Comparison of ENCODE assay signal across 8 cellular contexts in the genomic region with DNA sequence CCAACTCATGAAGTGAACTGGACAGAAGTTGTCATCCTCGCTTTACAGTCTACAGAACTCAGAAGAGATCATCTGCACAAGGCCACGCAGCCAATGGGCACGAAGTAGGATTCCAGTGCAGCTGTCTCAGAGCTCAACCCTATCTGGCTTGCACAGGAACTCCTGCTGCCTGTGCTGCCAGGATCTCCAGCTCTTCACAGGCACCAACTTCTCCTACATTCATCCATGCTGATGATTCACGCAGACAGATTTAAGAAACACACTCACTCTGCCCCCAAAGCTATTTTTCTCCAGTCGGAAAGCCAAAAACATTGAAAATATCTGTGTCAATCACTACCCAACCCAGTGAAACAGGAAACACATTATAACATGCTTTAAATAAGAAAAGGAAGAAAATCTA.
DNase-seq lines count a peak whose midpoint lies in the region; ATAC-seq and TF ChIP-seq lines count a peak whose summit lies in the region.

No MANE protein-coding gene starts in this region.

- H3K36me3 Mint-ChIP-seq in naive B cell: peaks cover 7 to 10% of the 10 kb centered on the region in 2 donors

- no peak overlapping the region for H3K4me3 ChIP-seq in AG09309 (ENCODE audit: control insufficient read depth, low read depth, low read length)

- H3K4me1 Mint-ChIP-seq in naive B cell: peaks cover 19 to 31% (median 25%) of the 10 kb centered on the region in 3 donors

- ATAC-seq in esophagus mucosa: peak; percentile 73
- ATAC-seq in naive B cell (ENCODE audit: low read depth in 2 of 2): peak; percentile 38 to 44
- ATAC-seq in GM19467 (IDR thresholded peaks at IDR 0.05; ENCODE audit: unreplicated experiment): no peak
- ATAC-seq in HG03565 (IDR thresholded peaks at IDR 0.05; ENCODE audit: unreplicated experiment): no peak

- H3K27ac Mint-ChIP-seq in naive B cell: no peak overlapping the region

- TF ChIP-seq CTCF in AG09309 (IDR thresholded peaks at IDR 0.05; ENCODE audit: control insufficient read depth, insufficient read depth, low read depth, low read length, missing control alignments) (no peak), GM13976 (IDR thresholded peaks at IDR 0.05; ENCODE audit: borderline replicate concordance, control extremely low read depth, extremely low read depth, insufficient read depth, missing control alignments) (no peak)

- in situ Hi-C loops in GM13976 (cut with MboI; ENCODE audit: low sequenced_read_pairs, unreplicated experiment): no loop called here

- no peak overlapping the region for H3K4me3 Mint-ChIP-seq in naive B cell

- peak; percentile 91 for DNase-seq in AG09309 (ENCODE audit: low read depth)
- peak; percentile 51 to 85 for DNase-seq in NCI-H446 (lab: John Stamatoyannopoulos, UW)
- no peak for DNase-seq in naive B cell
- DNase-seq in GM13976 (ENCODE audit: low spot score): no peak
- DNase-seq in mesenteric fat pad (ENCODE audit: low spot score): no peak

- no peaks in the 10 kb centered on the region for H3K9me3 Mint-ChIP-seq in naive B cell

- no peaks in the 10 kb centered on the region for H3K27me3 Mint-ChIP-seq in naive B cell

Comparison
In these comparisons a context has a peak if more than half of its experiments do, and no peak if none do; other contexts are left out.
1. DNase-seq: peak in AG09309 (single experiment) and NCI-H446 (2 of 2); none in naive B cell (single experiment), GM13976 (single experiment) and mesenteric fat pad (single experiment).
2. ATAC-seq: peak in esophagus mucosa (single experiment) and naive B cell (2 of 2); none in GM19467 (single experiment) and HG03565 (single experiment).